18 cellular contexts compared by ENCODE assay signal in genomic region chr2:227103583-227103982, GRCh38.
"Had no signal": no experiment of that assay in that cellular context is flagged by ENCODE, and none has a peak within 500 bp of the region (broad histone marks: within the 10 kb centered on the region; RNA-seq: fewer than 3 reads in every experiment).

No MANE protein-coding gene starts in this region.

- ATAC-seq: heart right ventricle; naive thymus-derived CD4-positive, alpha-beta T cell; psoas muscle had no signal

- H3K36me3 ChIP-seq: sigmoid colon, stomach had no signal

- H3K4me3 ChIP-seq: dorsolateral prefrontal cortex, heart right ventricle, psoas muscle, sigmoid colon, skin epidermis, stomach, thoracic aorta had no signal

- H3K9me3 ChIP-seq: heart right ventricle, psoas muscle, sigmoid colon, stomach, thoracic aorta had no signal

- DNase-seq: cortex of kidney; dorsolateral prefrontal cortex; effector CD8-positive, alpha-beta T cell; heart right ventricle; hypothalamus; kidney glomerular epithelial cell; mesendoderm; naive thymus-derived CD4-positive, alpha-beta T cell; nephron progenitor cell; psoas muscle; sigmoid colon; stimulated activated CD4-positive, alpha-beta T cell treated with anti-CD3 and anti-CD28 coated beads, Interleukin-12 subunit alpha, Interleukin-12 subunit beta, amount 100 ng/mL, for 4 hours; stimulated activated naive CD4-positive, alpha-beta T cell; stomach; substantia nigra; trophoblast cell had no signal

- H3K27ac ChIP-seq: dorsolateral prefrontal cortex, heart right ventricle, psoas muscle, sigmoid colon, skin epidermis, stomach, thoracic aorta had no signal

- H3K4me1 ChIP-seq: heart right ventricle, psoas muscle, stomach had no signal

- H3K27me3 ChIP-seq: heart right ventricle, sigmoid colon, stomach had no signal
